8 cellular contexts compared by ENCODE assay signal in the genomic region with DNA sequence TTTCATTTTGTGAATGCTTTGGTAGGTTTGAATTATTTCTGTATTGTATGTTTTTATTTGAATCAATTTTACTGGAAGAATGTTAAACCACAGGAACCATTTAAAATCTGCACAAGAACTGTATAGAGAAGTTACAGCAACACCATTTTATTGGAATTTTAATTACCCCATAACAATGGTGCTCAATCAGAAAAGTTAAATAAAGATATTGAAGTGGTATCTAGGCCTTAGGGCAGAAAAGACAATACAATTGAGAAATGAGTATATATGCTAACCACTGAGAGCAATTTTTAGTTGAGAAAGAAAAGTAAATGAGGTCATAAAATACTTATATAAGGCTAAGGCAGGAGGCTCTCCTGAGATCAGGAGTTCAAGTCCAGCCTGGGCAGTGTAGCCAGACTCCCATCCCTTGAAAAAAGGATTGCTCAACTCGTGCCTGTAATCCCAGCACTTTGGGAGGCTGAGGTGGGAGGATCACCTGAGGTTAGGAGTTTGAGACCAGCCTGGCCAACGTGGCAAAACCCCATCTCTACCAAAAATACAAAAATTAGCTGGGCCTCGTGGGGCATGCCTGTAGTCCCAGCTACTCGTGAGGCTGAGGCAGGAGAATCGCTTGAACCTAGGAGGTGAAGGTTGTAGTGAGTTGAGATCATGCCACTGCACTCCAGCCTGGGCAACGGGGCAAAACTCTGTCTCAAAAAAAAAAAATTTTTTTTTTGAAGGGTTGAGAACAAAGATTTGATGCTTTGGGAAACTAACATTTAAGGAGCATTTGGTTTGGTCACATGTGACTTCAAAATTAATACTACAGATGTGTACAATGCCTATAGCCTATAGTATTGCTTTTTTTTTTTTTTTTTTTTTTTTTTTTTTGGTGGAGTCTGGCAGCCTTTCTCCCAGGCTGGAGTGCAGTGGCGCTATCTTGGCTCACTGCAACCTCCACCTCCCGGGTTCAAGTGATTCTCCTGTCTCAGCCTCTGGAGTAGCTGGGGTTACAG. TPM values are rescaled to one million over a fixed set of nuclear protein-coding genes. Genes with fewer than 3 reads are reported as not detected.
A peak's percentile ranks its signal among the peaks of the same experiment; 100 is the strongest.
DNase-seq lines count a peak whose midpoint lies in the region; ATAC-seq and TF ChIP-seq lines count a peak whose summit lies in the region.

No MANE protein-coding gene starts in this region.

- H3K79me2 ChIP-seq in DOHH2 (ENCODE audit: control insufficient read depth, low read length) = peaks cover 82% of the 10 kb centered on the region
- peaks cover 81% of the 10 kb centered on the region for H3K79me2 ChIP-seq in Loucy (ENCODE audit: insufficient read depth, low read length)

- H3K4me1 ChIP-seq in DOHH2 (ENCODE audit: control insufficient read depth, low read length) (peaks cover 54% of the 10 kb centered on the region), Loucy (ENCODE audit: insufficient read depth, low read length, poor library complexity, severe bottlenecking) (peaks cover 60% of the 10 kb centered on the region)

- H3K27me3 Mint-ChIP-seq in activated naive CD8-positive, alpha-beta T cell treated with anti-CD3 and anti-CD28 coated beads for 36 hours = no peaks in the 10 kb centered on the region
- H3K27me3 Mint-ChIP-seq in nephron progenitor cell (ENCODE audit: low read depth, poor library complexity) = no peaks in the 10 kb centered on the region

- H3K4me2 ChIP-seq in DOHH2 (ENCODE audit: low read length) (peak overlapping the region; percentile 97), Loucy (ENCODE audit: low read depth, low read length, poor library complexity, severe bottlenecking) (peak overlapping the region; percentile 86)

- TF ChIP-seq CTCF in DOHH2 (IDR thresholded peaks at IDR 0.05; ENCODE audit: low read depth, low read length, poor library complexity, severe bottlenecking) (no peak), Loucy (conservative IDR thresholded peaks at IDR 0.05; ENCODE audit: low read length) (no peak), nephron progenitor cell (IDR thresholded peaks at IDR 0.05) (no peak)

- H3K36me3 ChIP-seq in DOHH2 (ENCODE audit: control insufficient read depth, low read length) = peaks cover 26% of the 10 kb centered on the region
- H3K36me3 ChIP-seq in Loucy (ENCODE audit: insufficient read depth, low read length) = no peaks in the 10 kb centered on the region

- H3K4me1 Mint-ChIP-seq in activated naive CD8-positive, alpha-beta T cell treated with anti-CD3 and anti-CD28 coated beads for 36 hours = peaks cover 41% of the 10 kb centered on the region
- H3K4me1 Mint-ChIP-seq in nephron progenitor cell = peaks cover 17% of the 10 kb centered on the region

- H2AFZ ChIP-seq in Loucy (ENCODE audit: low read length) = no peak overlapping the region

- peak overlapping the region; percentile 95 for H3K9ac ChIP-seq in Loucy (ENCODE audit: low read depth, low read length, poor library complexity, severe bottlenecking)

- H3K27me3 ChIP-seq in DOHH2 (ENCODE audit: control insufficient read depth, low read length) = no peaks in the 10 kb centered on the region
- H3K27me3 ChIP-seq in Loucy (ENCODE audit: insufficient read depth, low read length, poor library complexity, severe bottlenecking) = no peaks in the 10 kb centered on the region

- H3F3A ChIP-seq in DOHH2 (ENCODE audit: control insufficient read depth, insufficient read depth) (peaks cover 11% of the 10 kb centered on the region), Loucy (ENCODE audit: low read depth) (0 out of 2 replicates have a peak, but pooled peaks cover 2% of the 10 kb centered on the region)

- H3K36me3 Mint-ChIP-seq in activated naive CD8-positive, alpha-beta T cell treated with anti-CD3 and anti-CD28 coated beads for 36 hours = peaks cover 29% of the 10 kb centered on the region
- peaks cover 7% of the 10 kb centered on the region for H3K36me3 Mint-ChIP-seq in nephron progenitor cell (ENCODE audit: low read depth)

- H3K9me3 ChIP-seq in DOHH2 (ENCODE audit: control insufficient read depth, insufficient read depth, low read length) (no peaks in the 10 kb centered on the region), Loucy (ENCODE audit: insufficient read depth, low read depth, low read length) (no peaks in the 10 kb centered on the region)

- H3K27ac Mint-ChIP-seq in activated naive CD8-positive, alpha-beta T cell treated with anti-CD3 and anti-CD28 coated beads for 36 hours = peak overlapping the region; percentile 89
- peak overlapping the region; percentile 19 for H3K27ac Mint-ChIP-seq in nephron progenitor cell

- H3K4me3 ChIP-seq in DOHH2 (ENCODE audit: low read length) (peak overlapping the region; percentile 93), Loucy (ENCODE audit: low read length, poor library complexity, severe bottlenecking) (peak overlapping the region; percentile 92)

- peaks cover 1% of the 10 kb centered on the region for H3K9me3 Mint-ChIP-seq in activated naive CD8-positive, alpha-beta T cell treated with anti-CD3 and anti-CD28 coated beads for 36 hours
- H3K9me3 Mint-ChIP-seq in nephron progenitor cell = no peaks in the 10 kb centered on the region

- DNase-seq in activated naive CD8-positive, alpha-beta T cell treated with anti-CD3 and anti-CD28 coated beads for 36 hours = no peak
- no peak for DNase-seq in nephron progenitor cell
- DNase-seq in NCI-H1436 treated with DMSO at 0.1 percent for 48 hours (lab: John Stamatoyannopoulos, UW) = no peak
- DNase-seq in activated gamma-delta T cell treated with Interleukin-2 at 50 U/mL for 16 hours = no peak
- no peak for DNase-seq in stimulated activated CD4-positive, alpha-beta T cell treated with anti-CD3 and anti-CD28 coated beads, Interleukin-2, amount 100 ng/mL, for 24 hours

- no peak overlapping the region for H3K27ac ChIP-seq in DOHH2 (ENCODE audit: low read depth, low read length)

- no peaks in the 10 kb centered on the region for H3K9me2 ChIP-seq in DOHH2 (replicated peaks; ENCODE audit: control insufficient read depth, low read length)
- H3K9me2 ChIP-seq in Loucy (replicated peaks; ENCODE audit: low read depth, low read length) = no peaks in the 10 kb centered on the region

- peak overlapping the region; percentile 84 for H3K4me3 Mint-ChIP-seq in activated naive CD8-positive, alpha-beta T cell treated with anti-CD3 and anti-CD28 coated beads for 36 hours
- peak overlapping the region; percentile 88 for H3K4me3 Mint-ChIP-seq in nephron progenitor cell

- ATAC-seq in GM21737 (IDR thresholded peaks at IDR 0.05; ENCODE audit: unreplicated experiment) = no peak

- no peaks in the 10 kb centered on the region for H4K20me1 ChIP-seq in DOHH2 (ENCODE audit: control insufficient read depth, insufficient read depth, low read depth, low read length)
- peaks cover 41% of the 10 kb centered on the region for H4K20me1 ChIP-seq in Loucy (ENCODE audit: insufficient read depth, low read length, poor library complexity, severe bottlenecking)

RNA-seq across cellular contexts. Expression of gene FOXN2, which starts 2.6 kb away (rescaled TPM):
- total RNA-seq in activated naive CD8-positive, alpha-beta T cell treated with anti-CD3 and anti-CD28 coated beads for 36 hours = 10 to 100 TPM; 54.7 to 55.9 TPM
